Comparison of ENCODE assay signal across 24 cellular contexts in genomic region chr6:43947860-43948259, GRCh38.
A peak's percentile ranks its signal among the peaks of the same experiment; 100 is the strongest.
DNase-seq lines count a peak whose midpoint lies in the region; ATAC-seq and TF ChIP-seq lines count a peak whose summit lies in the region.
"Had no signal": no experiment of that assay in that cellular context is flagged by ENCODE, and none has a peak within 500 bp of the region (broad histone marks: within the 10 kb centered on the region; RNA-seq: fewer than 3 reads in every experiment).

No MANE protein-coding gene starts in this region.

- no peak overlapping the region for H3K4me3 Mint-ChIP-seq in type B pancreatic cell
- H3K4me3 Mint-ChIP-seq: B cell; CD8-positive, alpha-beta T cell; GM23338; HFFc6 had no signal

- peaks cover 8% of the 10 kb centered on the region for H3K9me3 Mint-ChIP-seq in type B pancreatic cell

- peak; percentile 13 for DNase-seq in activated CD8-positive, alpha-beta memory T cell treated with anti-CD3 and anti-CD28 coated beads for 24 hours
- DNase-seq in activated CD8-positive, alpha-beta memory T cell treated with anti-CD3 and anti-CD28 coated beads, Interleukin-2, amount 50 U/mL, for 4 hours: no peak
- DNase-seq in RWPE2 (ENCODE audit: low spot score): peak; percentile 15
- DNase-seq in left lobe of liver (ENCODE audit: low spot score): peak; percentile 6
- peak; percentile 50 for DNase-seq in type B pancreatic cell (ENCODE audit: extremely low spot score, unreplicated experiment)
- no peak for DNase-seq in globus pallidus (ENCODE audit: low spot score)
- no peak for DNase-seq in NCI-H1092 (lab: John Stamatoyannopoulos, UW)
- DNase-seq: Caco-2; CD8-positive, alpha-beta T cell; HFFc6; KG1; MG63; NCI-H1694 treated with DMSO at 0.1 percent for 48 hours; NCI-H2081; NCI-H2227 treated with DMSO at 0.1 percent for 48 hours; NCI-H526 treated with DMSO at 0.1 percent for 48 hours; RPMI8226; SHP77 had no signal

- H3K4me1 ChIP-seq in RWPE2 (ENCODE audit: insufficient read depth, poor library complexity, severe bottlenecking): no peaks in the 10 kb centered on the region
- H3K4me1 ChIP-seq: HAP-1 had no signal

- H3K4me3 ChIP-seq in RWPE2 (ENCODE audit: severe bottlenecking): no peak overlapping the region
- H3K4me3 ChIP-seq: GM12878, GM23338, HAP-1, MG63 had no signal

- no peak overlapping the region for H3K27ac ChIP-seq in RWPE2 (ENCODE audit: poor library complexity, severe bottlenecking)
- H3K27ac ChIP-seq: 22Rv1, C4-2B had no signal

- peaks cover 18% of the 10 kb centered on the region for H3K4me1 Mint-ChIP-seq in type B pancreatic cell (ENCODE audit: unreplicated experiment)
- H3K4me1 Mint-ChIP-seq: B cell had no signal

- ATAC-seq in RWPE2 (ENCODE audit: low read depth) (no peak), left lobe of liver (no peak)
- ATAC-seq: CD8-positive, alpha-beta T cell; GM12878; GM23338 had no signal

- no peaks in the 10 kb centered on the region for H3K27me3 Mint-ChIP-seq in type B pancreatic cell

- no peaks in the 10 kb centered on the region for H3K36me3 ChIP-seq in RWPE2 (ENCODE audit: low read depth)
- H3K36me3 ChIP-seq: HAP-1, MG63 had no signal

- H3K27ac Mint-ChIP-seq in type B pancreatic cell: no peak overlapping the region
- H3K27ac Mint-ChIP-seq: B cell; CD8-positive, alpha-beta T cell; GM23338; HFFc6 had no signal

- TF ChIP-seq CTCF in RWPE2 (IDR thresholded peaks at IDR 0.05; ENCODE audit: poor library complexity, severe bottlenecking) (no peak), type B pancreatic cell (conservative IDR thresholded peaks at IDR 0.05) (no peak)

- H3K9me3 ChIP-seq in RWPE2 (ENCODE audit: severe bottlenecking): peaks cover 4% of the 10 kb centered on the region
- H3K9me3 ChIP-seq: Caco-2 had no signal

- no peaks in the 10 kb centered on the region for H3K27me3 ChIP-seq in RWPE2 (ENCODE audit: insufficient read depth, poor library complexity, severe bottlenecking)
- H3K27me3 ChIP-seq: MG63 had no signal

- H3K36me3 Mint-ChIP-seq in type B pancreatic cell: no peaks in the 10 kb centered on the region
- H3K36me3 Mint-ChIP-seq: CD8-positive, alpha-beta T cell had no signal

Comparison
In these comparisons a context has a peak if more than half of its experiments do, and no peak if none do; other contexts are left out.
1. DNase-seq: peak in activated CD8-positive, alpha-beta memory T cell treated with anti-CD3 and anti-CD28 coated beads for 24 hours (single experiment), RWPE2 (single experiment), left lobe of liver (single experiment) and type B pancreatic cell (single experiment); none in activated CD8-positive, alpha-beta memory T cell treated with anti-CD3 and anti-CD28 coated beads, Interleukin-2, amount 50 U/mL, for 4 hours (single experiment), globus pallidus (single experiment) and NCI-H1092 (single experiment).